In genomic region chr2:200165687-200166086, GRCh38 we compare ENCODE assay signal across 1 cellular context.
TF ChIP-seq lines count a peak whose summit lies in the region.

No MANE protein-coding gene starts in this region.

TF ChIP-seq in HepG2, 621 proteins besides CTCF, POLR2A, EP300 and RAD21 (continued from another document):
- TF ChIP-seq ZNF687 (CRISPR knock-in tag; IDR thresholded peaks at IDR 0.05), result no peak
